In genomic region chr9:118987167-118987566, GRCh38 we compare ENCODE assay signal across 20 cellular contexts.
"Had no signal": no experiment of that assay in that cellular context is flagged by ENCODE, and none has a peak within 500 bp of the region (broad histone marks: within the 10 kb centered on the region; RNA-seq: fewer than 3 reads in every experiment).

No MANE protein-coding gene starts in this region.

- H3K27me3 ChIP-seq: dorsolateral prefrontal cortex, sigmoid colon, spleen, testis, tibial artery had no signal

- H3K4me3 ChIP-seq: dorsolateral prefrontal cortex, prostate gland, sigmoid colon, skin epidermis, spleen, testis, tibial artery had no signal

- H3K36me3 ChIP-seq: prostate gland, sigmoid colon, spleen, tibial artery had no signal

- H3K4me1 ChIP-seq: prostate gland, sigmoid colon, spleen, testis had no signal

- ATAC-seq: left colon; naive thymus-derived CD8-positive, alpha-beta T cell; right cardiac atrium; stimulated activated memory B cell treated with anti-CD40 and anti-IgM and Interleukin-4, amounts not matched to agents 10 μg/mL and 1 μg/mL and 100 μg/mL, for 72 hours; stimulated activated naive CD8-positive, alpha-beta T cell treated with anti-CD3 and anti-CD28 coated beads, Interleukin-15, Interleukin-2, amounts not matched to agents 100 U/mL and 50 U/mL, for 24 hours had no signal

- DNase-seq: dorsolateral prefrontal cortex; effector CD4-positive, alpha-beta T cell; head of caudate nucleus; hippocampal formation; left colon; mammary epithelial cell; naive thymus-derived CD8-positive, alpha-beta T cell; nephron progenitor cell; nucleus accumbens; right cardiac atrium; sigmoid colon; spleen; stimulated activated CD4-positive, alpha-beta T cell treated with anti-CD3 and anti-CD28 coated beads, Interleukin-4, amount 100 ng/mL, for 4 hours; stimulated activated naive CD8-positive, alpha-beta T cell treated with anti-CD3 and anti-CD28 coated beads, Interleukin-15, Interleukin-2, amounts not matched to agents 100 U/mL and 50 U/mL, for 24 hours; substantia nigra; testis; tibial artery had no signal

- H3K9me3 ChIP-seq: prostate gland, sigmoid colon, spleen, testis, tibial artery had no signal

- H3K27ac ChIP-seq: dorsolateral prefrontal cortex, prostate gland, sigmoid colon, skin epidermis, spleen, testis, tibial artery had no signal
